Comparison of ENCODE assay signal across 8 cellular contexts in the genomic region with DNA sequence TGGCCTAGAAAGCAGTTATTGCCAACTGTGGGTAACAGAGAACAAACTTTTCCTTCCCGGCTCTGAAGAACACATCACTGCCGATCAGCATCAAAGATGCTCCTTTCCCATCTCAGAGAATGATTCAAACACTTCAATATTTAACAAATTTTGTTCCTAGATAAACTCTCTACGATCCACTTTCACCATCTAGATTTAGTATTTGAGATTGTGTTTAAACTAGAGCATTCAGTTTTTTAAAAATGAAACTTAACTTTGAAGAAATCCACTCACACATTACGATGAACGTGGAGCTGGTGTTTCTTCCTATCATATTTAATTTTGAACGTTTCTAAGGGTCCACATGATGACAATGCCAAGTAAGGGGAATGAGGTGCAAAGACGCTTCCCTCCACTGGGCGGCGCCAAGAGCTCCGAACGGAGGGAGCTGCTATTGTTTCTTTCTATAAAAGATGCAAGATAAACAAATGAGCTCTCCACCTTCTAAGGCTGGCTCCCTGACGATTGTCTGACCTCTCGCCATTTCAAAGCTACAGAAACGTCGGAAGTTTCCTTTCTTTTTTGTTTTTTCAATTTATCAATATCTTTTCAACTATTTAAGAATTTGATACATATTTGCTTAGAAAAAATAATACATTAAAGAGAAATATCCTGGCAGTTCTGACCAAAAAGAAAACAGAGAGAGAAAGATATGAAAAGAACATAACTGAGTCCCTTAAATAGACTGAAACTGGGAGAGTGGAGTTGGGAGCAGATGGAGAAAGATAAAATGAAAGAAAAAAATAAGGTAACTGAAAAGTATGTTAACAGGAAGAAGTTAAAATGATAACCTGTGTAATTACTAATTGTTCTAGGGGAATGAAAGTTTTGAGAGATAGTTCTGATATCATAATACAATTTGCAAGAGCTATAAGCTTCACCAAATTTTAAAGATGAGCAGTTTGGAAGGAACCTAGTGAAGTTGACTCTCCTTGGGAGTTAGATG. TPM values are rescaled to one million over a fixed set of nuclear protein-coding genes. Genes with fewer than 3 reads are reported as not detected.
A peak's percentile ranks its signal among the peaks of the same experiment; 100 is the strongest.
DNase-seq lines count a peak whose midpoint lies in the region; ATAC-seq and TF ChIP-seq lines count a peak whose summit lies in the region.

No MANE protein-coding gene starts in this region.

- no peak overlapping the region for H3K4me3 ChIP-seq in HFF-Myc (replicated peaks; ENCODE audit: low read depth, low read length)

- no peak for ATAC-seq in activated CD8-positive, alpha-beta memory T cell treated with anti-CD3 and anti-CD28 coated beads, Interleukin-2, amount 10 ng/mL, durations not matched to agents 7 days and 5 days

- peaks cover 2% of the 10 kb centered on the region for H3K9me3 Mint-ChIP-seq in activated CD8-positive, alpha-beta memory T cell treated with anti-CD3 and anti-CD28 coated beads, Interleukin-2, amount 10 ng/mL, durations not matched to agents 7 days and 5 days (ENCODE audit: low read depth)

- peak; percentile 71 for DNase-seq in activated CD8-positive, alpha-beta memory T cell treated with anti-CD3 and anti-CD28 coated beads, Interleukin-2, amount 10 ng/mL, durations not matched to agents 7 days and 5 days
- no peak for DNase-seq in activated CD8-positive, alpha-beta memory T cell treated with anti-CD3 and anti-CD28 coated beads for 24 hours
- DNase-seq in HFF-Myc (ENCODE audit: extremely low read depth, low read depth), result peak; percentile 11
- DNase-seq in NCI-H146 (lab: John Stamatoyannopoulos, UW), result peak; percentile 64
- peak; percentile 29 to 69 for DNase-seq in SW 1271 (lab: John Stamatoyannopoulos, UW)
- peak; percentile 45 for DNase-seq in dedifferentiated amniotic fluid mesenchymal stem cell (ENCODE audit: extremely low spot score)
- peak; percentile 80 for DNase-seq in myocyte (ENCODE audit: low read depth)
- DNase-seq in OCI-M2 (lab: John Stamatoyannopoulos, UW; ENCODE audit: unreplicated experiment), result no peak

- peak; percentile 92 for TF ChIP-seq CTCF in HFF-Myc (IDR thresholded peaks at IDR 0.05; ENCODE audit: low read depth, low read length, missing control alignments)

- H3K27ac Mint-ChIP-seq in activated CD8-positive, alpha-beta memory T cell treated with anti-CD3 and anti-CD28 coated beads, Interleukin-2, amount 10 ng/mL, durations not matched to agents 7 days and 5 days, result peak overlapping the region; percentile 41

- H3K36me3 Mint-ChIP-seq in activated CD8-positive, alpha-beta memory T cell treated with anti-CD3 and anti-CD28 coated beads, Interleukin-2, amount 10 ng/mL, durations not matched to agents 7 days and 5 days, result peaks cover 25% of the 10 kb centered on the region

- peaks cover 26% of the 10 kb centered on the region for H3K4me1 Mint-ChIP-seq in activated CD8-positive, alpha-beta memory T cell treated with anti-CD3 and anti-CD28 coated beads, Interleukin-2, amount 10 ng/mL, durations not matched to agents 7 days and 5 days

- no peak overlapping the region for H3K4me3 Mint-ChIP-seq in activated CD8-positive, alpha-beta memory T cell treated with anti-CD3 and anti-CD28 coated beads, Interleukin-2, amount 10 ng/mL, durations not matched to agents 7 days and 5 days

- H3K27me3 Mint-ChIP-seq in activated CD8-positive, alpha-beta memory T cell treated with anti-CD3 and anti-CD28 coated beads, Interleukin-2, amount 10 ng/mL, durations not matched to agents 7 days and 5 days, result peaks cover 93% of the 10 kb centered on the region

- CTCF ChIA-PET in activated CD8-positive, alpha-beta memory T cell treated with anti-CD3 and anti-CD28 coated beads, Interleukin-2, amount 10 ng/mL, durations not matched to agents 7 days and 5 days (lab: Charles Lee), result interaction anchor here (0.9 to 2.2 kb wide), 14 partner anchors 9 to 557 kb away, joined by 3 to 35 read pairs (median 4); no protein-coding TSS in a partner anchor

RNA-seq across cellular contexts. Expression of gene BARHL2, which starts 4.4 kb away (rescaled TPM):
- total RNA-seq in activated CD8-positive, alpha-beta memory T cell treated with anti-CD3 and anti-CD28 coated beads, Interleukin-2, amount 10 ng/mL, durations not matched to agents 7 days and 5 days, result not detected
- total RNA-seq in myocyte, result not detected in 2 replicates
- not detected for polyA plus RNA-seq in myocyte (2012)

Comparison
In these comparisons a context has a peak if more than half of its experiments do, and no peak if none do; other contexts are left out.
1. DNase-seq: peak in activated CD8-positive, alpha-beta memory T cell treated with anti-CD3 and anti-CD28 coated beads, Interleukin-2, amount 10 ng/mL, durations not matched to agents 7 days and 5 days (single experiment), HFF-Myc (single experiment), NCI-H146 (single experiment), SW 1271 (2 of 2), dedifferentiated amniotic fluid mesenchymal stem cell (single experiment) and myocyte (single experiment); none in activated CD8-positive, alpha-beta memory T cell treated with anti-CD3 and anti-CD28 coated beads for 24 hours (single experiment) and OCI-M2 (single experiment).